In the genomic region with DNA sequence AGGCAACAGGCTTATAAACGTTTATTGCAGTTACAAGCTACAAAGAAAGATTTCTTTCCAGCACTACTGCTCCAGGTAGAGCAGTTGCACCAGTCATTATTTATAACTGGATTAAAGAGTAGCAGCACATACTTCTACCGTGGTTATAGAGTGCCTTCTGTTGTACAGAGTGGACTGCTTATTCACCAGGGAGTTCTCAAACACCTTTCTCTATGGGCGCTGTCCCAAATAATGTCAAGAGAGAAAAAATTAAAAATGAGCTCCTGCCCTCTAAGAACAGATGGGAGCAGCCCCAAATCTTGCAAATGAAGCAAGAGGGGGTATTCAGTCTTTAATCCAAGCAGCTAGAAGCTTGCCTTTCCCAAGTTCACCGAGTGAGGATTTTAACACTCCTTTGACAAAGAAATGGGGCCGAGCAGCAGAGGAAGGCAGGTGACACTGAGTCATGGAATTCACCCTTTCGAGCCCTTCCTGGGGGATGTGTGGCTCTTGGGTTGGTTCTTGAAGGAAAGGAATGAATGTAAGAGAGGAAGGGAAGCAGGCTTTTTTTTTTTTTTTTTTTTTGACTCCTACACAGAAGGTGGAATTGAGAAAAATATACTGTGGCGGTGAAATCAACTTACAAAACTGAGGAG, we compare ENCODE assay signal across 9 cellular contexts.
DNase-seq lines count a peak whose midpoint lies in the region; ATAC-seq and TF ChIP-seq lines count a peak whose summit lies in the region.
"Had no signal": no experiment of that assay in that cellular context is flagged by ENCODE, and none has a peak within 500 bp of the region (broad histone marks: within the 10 kb centered on the region; RNA-seq: fewer than 3 reads in every experiment).

No MANE protein-coding gene starts in this region.

- H3K9ac ChIP-seq in HUES48 (ENCODE audit: low read depth, low read length), result peak overlapping the region; percentile 40; the same call in 1 of the 2 replicates

- peaks cover 50% of the 10 kb centered on the region for H3K36me3 Mint-ChIP-seq in T-helper 1 cell treated with Interleukin-12 subunit alpha and Interleukin-12 subunit beta and Interleukin-4 antibody, amounts not matched to agents 30 μg/mL and 1 μg/mL, for 36 hours (ENCODE audit: low read depth)

- H3K27ac ChIP-seq in HUES48 (ENCODE audit: low read depth, low read length), result peak overlapping the region; percentile 92
- H3K27ac ChIP-seq in effector memory CD4-positive, alpha-beta T cell (ENCODE audit: insufficient read depth, low read length, poor library complexity, severe bottlenecking), result peak overlapping the region; percentile 52
- H3K27ac ChIP-seq in stomach, result peak overlapping the region in 3 of 5 donors; percentile 2 to 72 (median 26)
- no peak overlapping the region for H3K27ac ChIP-seq in coronary artery

- TF ChIP-seq CTCF in stomach (IDR thresholded peaks at IDR 0.05), result no peak
- no peak for TF ChIP-seq CTCF in coronary artery (IDR thresholded peaks at IDR 0.05)

- no peak for TF ChIP-seq POLR2A in stomach (IDR thresholded peaks at IDR 0.05)

- WGBS in stomach, 5 donors, result 55 to 63% (median 60%) methylated on average over 7 of the region's 7 CpGs

- peaks cover 6% of the 10 kb centered on the region for H3K9me3 Mint-ChIP-seq in T-helper 1 cell treated with Interleukin-12 subunit alpha and Interleukin-12 subunit beta and Interleukin-4 antibody, amounts not matched to agents 30 μg/mL and 1 μg/mL, for 36 hours

- peak overlapping the region; percentile 81 for H3K4me3 Mint-ChIP-seq in T-helper 1 cell treated with Interleukin-12 subunit alpha and Interleukin-12 subunit beta and Interleukin-4 antibody, amounts not matched to agents 30 μg/mL and 1 μg/mL, for 36 hours

- ATAC-seq in Right ventricle myocardium superior (ENCODE audit: poor library complexity), result no peak

- TF ChIP-seq EP300 in stomach (IDR thresholded peaks at IDR 0.05), result no peak

- H3K9me3 ChIP-seq in HUES48 (ENCODE audit: control insufficient read depth, insufficient read depth, low read length), result no peaks in the 10 kb centered on the region
- H3K9me3 ChIP-seq in effector memory CD4-positive, alpha-beta T cell (ENCODE audit: control insufficient read depth, low read length), result no peaks in the 10 kb centered on the region
- no peaks in the 10 kb centered on the region for H3K9me3 ChIP-seq in stomach

- no peaks in the 10 kb centered on the region for H3K36me3 ChIP-seq in HUES48 (ENCODE audit: control insufficient read depth, insufficient read depth, low read length)
- H3K36me3 ChIP-seq in effector memory CD4-positive, alpha-beta T cell (ENCODE audit: control insufficient read depth, insufficient read depth, low read length), result peaks cover 14% of the 10 kb centered on the region
- no peaks in the 10 kb centered on the region for H3K36me3 ChIP-seq in stomach

- no peaks in the 10 kb centered on the region for H3K27me3 Mint-ChIP-seq in T-helper 1 cell treated with Interleukin-12 subunit alpha and Interleukin-12 subunit beta and Interleukin-4 antibody, amounts not matched to agents 30 μg/mL and 1 μg/mL, for 36 hours (ENCODE audit: low read depth)

- DNase-seq in T-helper 1 cell (no peak), stomach (no peak), AML-193 (lab: John Stamatoyannopoulos, UW) (no peak), coronary artery (ENCODE audit: low spot score) (no peak), Right ventricle myocardium superior (no peak)
- no peak for DNase-seq in effector memory CD4-positive, alpha-beta T cell
- DNase-seq: foreskin melanocyte had no signal

- peaks cover 62% of the 10 kb centered on the region for H3K4me1 ChIP-seq in HUES48 (ENCODE audit: control insufficient read depth, insufficient read depth, low read length)
- H3K4me1 ChIP-seq in effector memory CD4-positive, alpha-beta T cell (ENCODE audit: control insufficient read depth, insufficient read depth, low read length, poor library complexity, severe bottlenecking), result peaks cover 49% of the 10 kb centered on the region
- peaks cover 7 to 35% (median 19%) of the 10 kb centered on the region in 4 donors for H3K4me1 ChIP-seq in stomach

- peak overlapping the region; percentile 94 for H3K27ac Mint-ChIP-seq in T-helper 1 cell treated with Interleukin-12 subunit alpha and Interleukin-12 subunit beta and Interleukin-4 antibody, amounts not matched to agents 30 μg/mL and 1 μg/mL, for 36 hours

- no peak overlapping the region for H3K4me3 ChIP-seq in HUES48 (ENCODE audit: low read depth, low read length)
- H3K4me3 ChIP-seq in effector memory CD4-positive, alpha-beta T cell (ENCODE audit: insufficient read depth, low read depth, low read length, poor library complexity, severe bottlenecking), result no peak overlapping the region
- no peak overlapping the region for H3K4me3 ChIP-seq in stomach
- no peak overlapping the region for H3K4me3 ChIP-seq in coronary artery

- intact Hi-C loops in stomach (cut with DNase I; ENCODE audit: low total_unique reads), result no loop called here
- intact Hi-C loops in Right ventricle myocardium superior (cut with DNase I), result no loop called here

- H3K4me1 Mint-ChIP-seq in T-helper 1 cell treated with Interleukin-12 subunit alpha and Interleukin-12 subunit beta and Interleukin-4 antibody, amounts not matched to agents 30 μg/mL and 1 μg/mL, for 36 hours (ENCODE audit: low read depth), result peaks cover 73% of the 10 kb centered on the region

- H3K27me3 ChIP-seq in HUES48 (ENCODE audit: control insufficient read depth, insufficient read depth, low read length) (no peaks in the 10 kb centered on the region), stomach (no peaks in the 10 kb centered on the region)
- H3K27me3 ChIP-seq in effector memory CD4-positive, alpha-beta T cell (replicated peaks; ENCODE audit: control insufficient read depth, insufficient read depth, low read length, poor library complexity, severe bottlenecking), result no peaks in the 10 kb centered on the region

Comparison
In these comparisons a context has a peak if more than half of its experiments do, and no peak if none do; other contexts are left out.
1. H3K27ac ChIP-seq: peak in HUES48 (single experiment), effector memory CD4-positive, alpha-beta T cell (single experiment) and stomach (3 of 5); none in coronary artery (0 of 2).